8 cellular contexts compared by ENCODE assay signal in the genomic region with DNA sequence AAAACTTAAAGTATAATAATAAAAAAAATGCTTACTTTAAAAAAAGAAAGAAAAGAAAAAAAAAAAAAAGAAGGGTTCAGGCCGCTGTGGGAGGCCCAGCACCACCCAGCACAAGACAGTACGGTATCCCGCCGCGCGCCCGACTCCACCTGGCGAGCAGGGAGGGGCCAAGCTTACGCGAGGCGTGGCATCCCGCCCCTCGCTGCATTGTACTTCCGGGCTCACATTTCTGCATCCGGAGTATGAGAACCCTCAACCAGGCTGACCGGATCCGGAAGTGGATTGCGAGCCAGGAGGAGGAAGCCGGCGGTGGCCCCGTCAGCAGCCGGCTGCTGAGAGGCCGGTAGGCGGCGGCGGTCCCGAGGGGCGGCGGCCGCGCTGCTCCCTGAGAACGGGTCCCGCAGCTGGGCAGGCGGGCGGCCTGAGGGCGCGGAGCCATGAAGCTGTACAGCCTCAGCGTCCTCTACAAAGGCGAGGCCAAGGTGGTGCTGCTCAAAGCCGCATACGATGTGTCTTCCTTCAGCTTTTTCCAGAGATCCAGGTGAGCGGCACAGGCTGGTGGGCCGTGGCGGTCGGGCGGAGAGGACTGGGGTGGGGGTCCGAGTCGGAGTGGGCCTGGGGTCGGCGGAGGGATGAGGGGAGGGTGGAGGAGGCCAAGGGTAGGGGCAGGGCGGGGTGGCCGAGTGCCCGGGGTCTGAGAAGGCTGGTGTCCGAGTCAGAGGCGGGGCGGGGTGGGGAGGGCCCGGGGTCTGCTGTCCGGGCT. TPM values are rescaled to one million over a fixed set of nuclear protein-coding genes. Genes with fewer than 3 reads are reported as not detected.
DNase-seq lines count a peak whose midpoint lies in the region; ATAC-seq, FAIRE-seq and TF ChIP-seq lines count a peak whose summit lies in the region.

A gene (plus strand): TSS at position 280 of the 763 bp plus-strand sequence. CDS start 158 bp downstream, at position 438.

- DNase-seq in NCI-H1694 (lab: John Stamatoyannopoulos, UW) = peak; percentile 94
- peak; percentile 46 to 95 (median 87) for DNase-seq in amygdala (lab: John Stamatoyannopoulos, UW)
- peak; percentile 94 for DNase-seq in right atrium auricular region (ENCODE audit: low spot score)
- peak; percentile 91 to 96 for DNase-seq in psoas muscle
- DNase-seq in urothelium cell line (ENCODE audit: low spot score) = peak; percentile 99

- WGBS in psoas muscle, 3 donors = 0 to 1% (median 0%) methylated on average over 47 to 58 of the region's 58 CpGs

- peaks cover 8% of the 10 kb centered on the region for H3K36me3 Mint-ChIP-seq in T-helper 1 cell treated with Interleukin-12 subunit alpha and Interleukin-12 subunit beta and Interleukin-4 antibody, amounts not matched to agents 30 μg/mL and 1 μg/mL, for 36 hours (ENCODE audit: low read depth)

- H3K9me3 ChIP-seq in right atrium auricular region = no peaks in the 10 kb centered on the region
- H3K9me3 ChIP-seq in psoas muscle = no peaks in the 10 kb centered on the region

- peak within 1 kb of the TSS; percentile 80 to 84 for H3K27ac ChIP-seq in right atrium auricular region
- H3K27ac ChIP-seq in psoas muscle = peak within 1 kb of the TSS; percentile 82

- H3K27me3 Mint-ChIP-seq in T-helper 1 cell treated with Interleukin-12 subunit alpha and Interleukin-12 subunit beta and Interleukin-4 antibody, amounts not matched to agents 30 μg/mL and 1 μg/mL, for 36 hours (ENCODE audit: low read depth) = no peaks in the 10 kb centered on the region

- peaks cover 0 to 13% of the 10 kb centered on the region in 2 donors for H3K4me1 ChIP-seq in right atrium auricular region
- H3K4me1 ChIP-seq in psoas muscle = peaks cover 10% of the 10 kb centered on the region

- H3K4me1 Mint-ChIP-seq in T-helper 1 cell treated with Interleukin-12 subunit alpha and Interleukin-12 subunit beta and Interleukin-4 antibody, amounts not matched to agents 30 μg/mL and 1 μg/mL, for 36 hours (ENCODE audit: low read depth) = peaks cover 27% of the 10 kb centered on the region

- peak; percentile 90 for TF ChIP-seq POLR2A in GM15510 (IDR thresholded peaks at IDR 0.05; ENCODE audit: borderline replicate concordance, extremely low read depth, insufficient read length)

- H3K27ac Mint-ChIP-seq in T-helper 1 cell treated with Interleukin-12 subunit alpha and Interleukin-12 subunit beta and Interleukin-4 antibody, amounts not matched to agents 30 μg/mL and 1 μg/mL, for 36 hours = peak within 1 kb of the TSS; percentile 63

- H3K9me3 Mint-ChIP-seq in T-helper 1 cell treated with Interleukin-12 subunit alpha and Interleukin-12 subunit beta and Interleukin-4 antibody, amounts not matched to agents 30 μg/mL and 1 μg/mL, for 36 hours = no peaks in the 10 kb centered on the region

- H3K27me3 ChIP-seq in right atrium auricular region (no peaks in the 10 kb centered on the region), psoas muscle (ENCODE audit: insufficient read depth in 3 of 3, low read length in 2 of 3) (no peaks in the 10 kb centered on the region)

- ATAC-seq in HG02885 (IDR thresholded peaks at IDR 0.05; ENCODE audit: poor library complexity, unreplicated experiment) (peak; percentile 99), psoas muscle (peak; percentile 99)

- peak; percentile 99 for FAIRE-seq in urothelium cell line (lab: Jason Lieb, UNC)

- TF ChIP-seq CTCF in right atrium auricular region (IDR thresholded peaks at IDR 0.05) = peak; percentile 31 to 72
- TF ChIP-seq CTCF in psoas muscle (IDR thresholded peaks at IDR 0.05) = peak; percentile 59

- H3K36me3 ChIP-seq in right atrium auricular region (peaks cover 15% of the 10 kb centered on the region), psoas muscle (ENCODE audit: insufficient read depth in 1 of 2, low read depth in 1 of 2) (peaks cover 2 to 20% of the 10 kb centered on the region in 2 donors)

- H3K4me3 ChIP-seq in right atrium auricular region = peak within 1 kb of the TSS; percentile 92
- peak within 1 kb of the TSS; percentile 91 for H3K4me3 ChIP-seq in psoas muscle

- peak within 1 kb of the TSS; percentile 75 for H3K4me3 Mint-ChIP-seq in T-helper 1 cell treated with Interleukin-12 subunit alpha and Interleukin-12 subunit beta and Interleukin-4 antibody, amounts not matched to agents 30 μg/mL and 1 μg/mL, for 36 hours

- intact Hi-C loops in psoas muscle (cut with DNase I) = loop anchor here in 1 of 2 donors (5.0 kb wide), 1 partner anchor 119 kb away; a partner anchor contains a TSS

RNA-seq across cellular contexts. Expression of the gene that starts here (rescaled TPM):
- total RNA-seq in right atrium auricular region = 10 to 100 TPM; 43.9 to 44.9 TPM
- total RNA-seq in psoas muscle = 10 to 100 TPM; 49.7 to 69.4 (median 63.7) TPM
- polyA plus RNA-seq in psoas muscle = 100 to 1,000 TPM in 2 of 3 donors, 10 to 100 TPM in 1; 47.7 to 153 (median 148) TPM

Comparison
In these comparisons a context has a peak if more than half of its experiments do, and no peak if none do; other contexts are left out.
1. Peak in every context shown above with its lines: DNase-seq, ATAC-seq, H3K4me3 ChIP-seq and H3K27ac ChIP-seq.